In genomic region chr3:54133196-54133595, GRCh38 we compare ENCODE assay signal across 22 cellular contexts. TPM values are rescaled to one million over a fixed set of nuclear protein-coding genes. Genes with fewer than 3 reads are reported as not detected.
DNase-seq lines count a peak whose midpoint lies in the region; TF ChIP-seq lines count a peak whose summit lies in the region.
"Had no signal": no experiment of that assay in that cellular context is flagged by ENCODE, and none has a peak within 500 bp of the region (broad histone marks: within the 10 kb centered on the region; RNA-seq: fewer than 3 reads in every experiment).

No MANE protein-coding gene starts in this region.

- in situ Hi-C loops in mammary epithelial cell (cut with MboI; ENCODE audit: low sequenced_read_pairs in 2 of 2), result no loop called here

- no peaks in the 10 kb centered on the region for H3K4me1 Mint-ChIP-seq in MCF 10A (ENCODE audit: insufficient read depth, unreplicated experiment)
- no peaks in the 10 kb centered on the region for H3K4me1 Mint-ChIP-seq in osteocyte (ENCODE audit: unreplicated experiment)
- H3K4me1 Mint-ChIP-seq: CD14-positive monocyte; CD8-positive, alpha-beta memory T cell had no signal

- H3K9me3 Mint-ChIP-seq in MCF 10A (ENCODE audit: unreplicated experiment) (no peaks in the 10 kb centered on the region), osteocyte (ENCODE audit: unreplicated experiment) (no peaks in the 10 kb centered on the region)
- H3K9me3 Mint-ChIP-seq: CD14-positive monocyte; CD4-positive, alpha-beta T cell had no signal

- intact Hi-C loops in mammary epithelial cell (cut with micrococcal nuclease) (no loop called here), MCF 10A (cut with micrococcal nuclease) (no loop called here)

- H3K27me3 ChIP-seq in mammary epithelial cell (ENCODE audit: insufficient read depth, low read length) (peaks cover 5% of the 10 kb centered on the region), WERI-Rb-1 (ENCODE audit: insufficient read depth, low read depth, severe bottlenecking) (no peaks in the 10 kb centered on the region)
- H3K27me3 ChIP-seq: BE2C; BLaER1 treated with 17β-estradiol and CSF1 and Interleukin-3, amounts not matched to agents 10 nM and 100 nM had no signal

- H3K36me3 ChIP-seq in mammary epithelial cell (ENCODE audit: insufficient read depth, low read length), result no peaks in the 10 kb centered on the region
- H3K36me3 ChIP-seq in WERI-Rb-1, result no peaks in the 10 kb centered on the region
- H3K36me3 ChIP-seq: BE2C; BLaER1 treated with 17β-estradiol and CSF1 and Interleukin-3, amounts not matched to agents 10 nM and 100 nM had no signal

- H3K4me1 ChIP-seq in mammary epithelial cell (ENCODE audit: insufficient read depth, low read length), result no peaks in the 10 kb centered on the region
- H3K4me1 ChIP-seq: A549, BE2C had no signal

- H3K27ac Mint-ChIP-seq in MCF 10A (ENCODE audit: low read depth, unreplicated experiment) (no peak overlapping the region), osteocyte (ENCODE audit: unreplicated experiment) (no peak overlapping the region)
- H3K27ac Mint-ChIP-seq: CD14-positive monocyte; CD4-positive, alpha-beta T cell; CD8-positive, alpha-beta memory T cell had no signal

- no peaks in the 10 kb centered on the region for H3K79me2 ChIP-seq in mammary epithelial cell (ENCODE audit: insufficient read depth, low read length)

- H3K4me3 Mint-ChIP-seq in MCF 10A (ENCODE audit: unreplicated experiment) (no peak overlapping the region), osteocyte (ENCODE audit: unreplicated experiment) (no peak overlapping the region)
- H3K4me3 Mint-ChIP-seq: CD14-positive monocyte; CD4-positive, alpha-beta T cell; CD8-positive, alpha-beta memory T cell had no signal

- DNase-seq in mammary epithelial cell (peak; percentile 1), MCF 10A (ENCODE audit: unreplicated experiment) (no peak), M059J (ENCODE audit: low read depth) (peak; percentile 7), islet precursor cell (peak; percentile 77), osteocyte (ENCODE audit: extremely low spot score, unreplicated experiment) (peak; percentile 44), NCI-H748 (lab: John Stamatoyannopoulos, UW; ENCODE audit: unreplicated experiment) (no peak), WERI-Rb-1 (no peak)
- no peak for DNase-seq in effector CD8-positive, alpha-beta T cell (lab: John Stamatoyannopoulos, UW)
- DNase-seq: ACHN; AML-193; BE2C; CD4-positive, alpha-beta T cell; CD8-positive, alpha-beta memory T cell; DMS 273 treated with DMSO at 0.1 percent for 48 hours; DMS79; GM23248; H7; HCEC 1CT had no signal

- BruUV-seq in mammary epithelial cell (replicated peaks; lab: Mats Ljungman, UMichigan) (no TSS peak), MCF 10A (replicated peaks; lab: Mats Ljungman, UMichigan) (no TSS peak)

- H4K20me1 ChIP-seq in mammary epithelial cell (ENCODE audit: insufficient read depth, low read length), result no peaks in the 10 kb centered on the region

- H3K4me2 ChIP-seq in mammary epithelial cell (ENCODE audit: insufficient read depth, low read depth, low read length), result no peak overlapping the region
- H3K4me2 ChIP-seq: A549; BLaER1 treated with 17β-estradiol and CSF1 and Interleukin-3, amounts not matched to agents 10 nM and 100 nM had no signal

- no peak overlapping the region for H3K4me3 ChIP-seq in mammary epithelial cell (replicated peaks in 1 of 3; ENCODE audit: insufficient read depth in 1 of 3, low read depth in 2 of 3, low read length in 3 of 3)
- H3K4me3 ChIP-seq in WERI-Rb-1 (ENCODE audit: low read depth, low read length), result no peak overlapping the region
- H3K4me3 ChIP-seq: A549; BLaER1 treated with 17β-estradiol and CSF1 and Interleukin-3, amounts not matched to agents 10 nM and 100 nM; GM23248 had no signal

- CTCF ChIA-PET in mammary epithelial cell (lab: Charles Lee; ENCODE audit: low non-redundant PET) (no interaction called here), MCF 10A (lab: Yijun Ruan, JAX) (no interaction called here)

- TF ChIP-seq CTCF in mammary epithelial cell (conservative IDR thresholded peaks at IDR 0.05 in 1 of 2, IDR thresholded peaks at IDR 0.05 in 1 of 2; ENCODE audit: extremely low read depth in 1 of 2, insufficient read depth in 1 of 2, low read depth in 1 of 2, low read length in 2 of 2), result no peak
- TF ChIP-seq CTCF in MCF 10A (IDR thresholded peaks at IDR 0.05; ENCODE audit: unreplicated experiment), result no peak
- no peak for TF ChIP-seq CTCF in osteocyte (IDR thresholded peaks at IDR 0.05)
- no peak for TF ChIP-seq CTCF in WERI-Rb-1 (IDR thresholded peaks at IDR 0.05; ENCODE audit: low read depth, low read length)

- H3K27me3 Mint-ChIP-seq in MCF 10A (ENCODE audit: insufficient read depth, unreplicated experiment), result peaks cover 12% of the 10 kb centered on the region
- H3K27me3 Mint-ChIP-seq in osteocyte (ENCODE audit: unreplicated experiment), result peaks cover 6% of the 10 kb centered on the region

- no peak overlapping the region for H3K9ac ChIP-seq in mammary epithelial cell (ENCODE audit: insufficient read depth, low read length)
- H3K9ac ChIP-seq: BLaER1 treated with 17β-estradiol and CSF1 and Interleukin-3, amounts not matched to agents 10 nM and 100 nM; GM23248 had no signal

- no peaks in the 10 kb centered on the region for H3K36me3 Mint-ChIP-seq in MCF 10A (ENCODE audit: insufficient read depth, unreplicated experiment)
- no peaks in the 10 kb centered on the region for H3K36me3 Mint-ChIP-seq in osteocyte (ENCODE audit: unreplicated experiment)
- H3K36me3 Mint-ChIP-seq: CD14-positive monocyte; CD8-positive, alpha-beta memory T cell had no signal

- H3K27ac ChIP-seq in mammary epithelial cell (ENCODE audit: insufficient read depth, low read depth, low read length), result no peak overlapping the region
- H3K27ac ChIP-seq in WERI-Rb-1, result no peak overlapping the region
- H3K27ac ChIP-seq: 22Rv1; A549; BLaER1 treated with 17β-estradiol and CSF1 and Interleukin-3, amounts not matched to agents 10 nM and 100 nM; GM23248 had no signal

- 42% methylated on average over 5 of the region's 5 CpGs for WGBS in mammary epithelial cell (ENCODE audit: low coverage, missing lambda C conversion rate)

- no peak overlapping the region for H2AFZ ChIP-seq in mammary epithelial cell (ENCODE audit: low read depth, low read length)
- H2AFZ ChIP-seq: GM23248 had no signal

- H3K9me3 ChIP-seq in mammary epithelial cell (replicated peaks; ENCODE audit: insufficient read depth, low read length) (no peaks in the 10 kb centered on the region), WERI-Rb-1 (ENCODE audit: severe bottlenecking) (no peaks in the 10 kb centered on the region)
- H3K9me3 ChIP-seq: A549; BE2C; BLaER1 treated with 17β-estradiol and CSF1 and Interleukin-3, amounts not matched to agents 10 nM and 100 nM had no signal

- dilution Hi-C loops in mammary epithelial cell (cut with HindIII; ENCODE audit: low sequenced_read_pairs), result no loop called here

- POLR2A ChIA-PET in MCF 10A (lab: Yijun Ruan, JAX), result no interaction called here

RNA-seq across cellular contexts. Expression of gene CACNA2D3, which starts 10.8 kb away (rescaled TPM):
- total RNA-seq in mammary epithelial cell (under 1 TPM in 1 of 2 donors, not detected in 1; 0.17 TPM), MCF 10A (2022) (1.5 and 2.3 TPM in 2 replicates), osteocyte (0.18 and 0.46 TPM in 2 replicates)
- 0.05 TPM for polyA plus RNA-seq in mammary epithelial cell
- polyA minus RNA-seq in mammary epithelial cell, result not detected
- 0.91 TPM in 2 replicates for total RNA-seq in M059J (2014; rRNA removed; shearing (Covaris generic))
- total RNA-seq: CD8-positive, alpha-beta memory T cell had no signal
- polyA plus RNA-seq: CD8-positive, alpha-beta memory T cell had no signal

Comparison
In these comparisons a context has a peak if more than half of its experiments do, and no peak if none do; other contexts are left out.
1. DNase-seq: peak in mammary epithelial cell (single experiment), M059J (single experiment), islet precursor cell (single experiment) and osteocyte (single experiment); none in MCF 10A (single experiment), NCI-H748 (single experiment), effector CD8-positive, alpha-beta T cell (single experiment) and WERI-Rb-1 (single experiment).